8 cellular contexts compared by ENCODE assay signal in the genomic region with DNA sequence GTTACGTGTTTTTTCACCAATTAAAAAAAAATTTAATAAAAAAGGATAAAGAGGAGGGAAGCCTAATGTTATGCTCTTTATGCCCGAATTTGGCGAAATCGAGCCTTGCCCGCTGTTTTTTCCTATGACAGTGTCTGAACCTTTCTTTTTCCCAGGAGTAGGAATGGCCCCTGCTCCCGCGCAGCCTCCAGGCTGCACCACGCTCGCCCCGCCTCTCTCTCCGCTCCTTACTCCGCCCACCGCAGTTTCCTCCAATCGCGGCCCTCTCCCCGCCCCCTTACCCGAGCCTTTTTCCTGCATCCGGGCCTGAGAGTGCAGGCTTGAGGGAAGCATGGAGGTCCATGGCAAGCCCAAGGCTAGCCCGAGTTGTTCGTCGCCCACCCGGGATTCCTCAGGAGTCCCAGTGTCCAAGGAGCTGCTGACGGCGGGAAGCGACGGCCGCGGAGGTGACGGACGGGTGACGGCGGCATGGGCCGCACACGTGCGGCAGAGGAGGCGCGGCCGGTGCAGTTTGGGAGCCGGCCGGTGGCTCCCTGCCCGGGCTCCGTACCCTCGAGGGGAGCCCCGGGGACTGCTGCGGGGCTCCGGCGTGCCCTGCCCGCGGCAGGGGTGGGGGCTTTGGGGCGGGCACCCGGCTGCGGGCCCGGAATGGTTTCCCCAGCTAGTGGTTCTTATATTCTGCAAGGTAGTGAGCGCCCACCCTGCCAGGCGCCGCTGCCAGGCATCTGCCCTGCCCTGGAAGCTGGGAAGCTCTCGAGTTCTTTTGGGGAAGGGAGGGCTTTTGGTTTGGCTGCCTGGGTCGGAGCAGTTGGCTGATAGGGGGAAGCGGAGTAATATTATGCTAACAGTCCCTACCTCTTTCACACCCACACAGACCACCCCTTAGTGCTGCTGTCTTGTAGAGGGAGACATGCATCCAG. TPM values are rescaled to one million over a fixed set of nuclear protein-coding genes. Genes with fewer than 3 reads are reported as not detected.
DNase-seq lines count a peak whose midpoint lies in the region; ATAC-seq and TF ChIP-seq lines count a peak whose summit lies in the region.

Gene NOPCHAP1 (plus strand): TSS at position 295 of the 920 bp plus-strand sequence. CDS start 37 bp downstream, at position 332.

- WGBS in thymus: 1% methylated on average over 59 of the region's 59 CpGs

- TF ChIP-seq CTCF in GM10248 (IDR thresholded peaks at IDR 0.05; ENCODE audit: control extremely low read depth, extremely low read depth, low read depth, missing control alignments) (no peak), osteocyte (IDR thresholded peaks at IDR 0.05) (no peak)

- DNase-seq in GM10248 (ENCODE audit: extremely low spot score) (peak; percentile 92), NCI-H1092 treated with DMSO at 0.1 percent for 48 hours (lab: John Stamatoyannopoulos, UW) (peak; percentile 94), SKM-1 treated with dmso at 0.1 percent for 144 hours (lab: John Stamatoyannopoulos, UW; ENCODE audit: unreplicated experiment) (peak; percentile 65), head of caudate nucleus (peak; percentile 89 to 98 (median 95)), osteocyte (ENCODE audit: extremely low spot score, unreplicated experiment) (peak; percentile 96)
- peak; percentile 85 to 89 for DNase-seq in activated naive CD4-positive, alpha-beta T cell treated with anti-CD3 and anti-CD28 coated beads, Interleukin-2, amount 50 U/mL, for 72 hours (ENCODE audit: low spot score in 2 of 2)

- H3K27ac Mint-ChIP-seq in activated naive CD4-positive, alpha-beta T cell treated with anti-CD3 and anti-CD28 coated beads, Interleukin-2, amount 50 U/mL, for 72 hours: peak within 1 kb of the TSS; percentile 25 to 80
- peak within 1 kb of the TSS; percentile 71 for H3K27ac Mint-ChIP-seq in osteocyte (ENCODE audit: unreplicated experiment)

- H3K4me1 ChIP-seq in thymus (ENCODE audit: control insufficient read depth, insufficient read depth, low read length): peaks cover 5% of the 10 kb centered on the region

- peaks cover under 1% of the 10 kb centered on the region for H3K27me3 Mint-ChIP-seq in osteocyte (ENCODE audit: unreplicated experiment)

- peaks cover 31 to 39% of the 10 kb centered on the region in 2 donors for H3K36me3 Mint-ChIP-seq in activated naive CD4-positive, alpha-beta T cell treated with anti-CD3 and anti-CD28 coated beads, Interleukin-2, amount 50 U/mL, for 72 hours
- H3K36me3 Mint-ChIP-seq in osteocyte (ENCODE audit: unreplicated experiment): peaks cover 15% of the 10 kb centered on the region

- peak within 1 kb of the TSS; percentile 64 for H3K27ac ChIP-seq in thymus (ENCODE audit: low read depth)

- peak within 1 kb of the TSS; percentile 85 for H3K4me3 Mint-ChIP-seq in osteocyte (ENCODE audit: unreplicated experiment)

- H3K36me3 ChIP-seq in thymus (ENCODE audit: control insufficient read depth, insufficient read depth): no peaks in the 10 kb centered on the region

- CTCF ChIA-PET in GM10248 (lab: Yijun Ruan, JAX): interaction anchor here (1.2 to 1.6 kb wide), 4 partner anchors 8 to 604 kb away, joined by 3 to 5 read pairs (median 4); no protein-coding TSS in a partner anchor

- POLR2A ChIA-PET in GM10248 (lab: Yijun Ruan, JAX): no interaction called here

- peak within 1 kb of the TSS; percentile 88 for H3K4me3 ChIP-seq in thymus (ENCODE audit: low read length)

- peaks cover 23% of the 10 kb centered on the region for H3K4me1 Mint-ChIP-seq in osteocyte (ENCODE audit: unreplicated experiment)

- H3K9me3 Mint-ChIP-seq in activated naive CD4-positive, alpha-beta T cell treated with anti-CD3 and anti-CD28 coated beads, Interleukin-2, amount 50 U/mL, for 72 hours: no peaks in the 10 kb centered on the region
- peaks cover 5% of the 10 kb centered on the region for H3K9me3 Mint-ChIP-seq in osteocyte (ENCODE audit: unreplicated experiment)

- no peaks in the 10 kb centered on the region for H3K9me3 ChIP-seq in thymus (ENCODE audit: control insufficient read depth)

- peak; percentile 98 for ATAC-seq in HG02610 (IDR thresholded peaks at IDR 0.05; ENCODE audit: unreplicated experiment)
- ATAC-seq in activated naive CD4-positive, alpha-beta T cell treated with anti-CD3 and anti-CD28 coated beads, Interleukin-2, amount 50 U/mL, for 72 hours: peak; percentile 98 to 99

- intact Hi-C loops in head of caudate nucleus (cut with DNase I): no loop called here

- no peaks in the 10 kb centered on the region for H3K27me3 ChIP-seq in thymus (ENCODE audit: control insufficient read depth, insufficient read depth)

RNA-seq across cellular contexts. Expression of gene NOPCHAP1, which starts in this region (rescaled TPM):
- 10 to 100 TPM; 25.2 to 36.6 TPM for total RNA-seq in activated naive CD4-positive, alpha-beta T cell treated with anti-CD3 and anti-CD28 coated beads, Interleukin-2, amount 50 U/mL, for 72 hours
- 9.9 and 16.1 TPM in 2 replicates for total RNA-seq in osteocyte
- polyA plus RNA-seq in thymus: 15.5 TPM

Comparison
In these comparisons a context has a peak if more than half of its experiments do, and no peak if none do; other contexts are left out.
1. Peak in every context shown above with its lines: DNase-seq, ATAC-seq, H3K4me3 ChIP-seq and H3K27ac ChIP-seq.